Comparison of ENCODE assay signal across 26 cellular contexts in the genomic region with DNA sequence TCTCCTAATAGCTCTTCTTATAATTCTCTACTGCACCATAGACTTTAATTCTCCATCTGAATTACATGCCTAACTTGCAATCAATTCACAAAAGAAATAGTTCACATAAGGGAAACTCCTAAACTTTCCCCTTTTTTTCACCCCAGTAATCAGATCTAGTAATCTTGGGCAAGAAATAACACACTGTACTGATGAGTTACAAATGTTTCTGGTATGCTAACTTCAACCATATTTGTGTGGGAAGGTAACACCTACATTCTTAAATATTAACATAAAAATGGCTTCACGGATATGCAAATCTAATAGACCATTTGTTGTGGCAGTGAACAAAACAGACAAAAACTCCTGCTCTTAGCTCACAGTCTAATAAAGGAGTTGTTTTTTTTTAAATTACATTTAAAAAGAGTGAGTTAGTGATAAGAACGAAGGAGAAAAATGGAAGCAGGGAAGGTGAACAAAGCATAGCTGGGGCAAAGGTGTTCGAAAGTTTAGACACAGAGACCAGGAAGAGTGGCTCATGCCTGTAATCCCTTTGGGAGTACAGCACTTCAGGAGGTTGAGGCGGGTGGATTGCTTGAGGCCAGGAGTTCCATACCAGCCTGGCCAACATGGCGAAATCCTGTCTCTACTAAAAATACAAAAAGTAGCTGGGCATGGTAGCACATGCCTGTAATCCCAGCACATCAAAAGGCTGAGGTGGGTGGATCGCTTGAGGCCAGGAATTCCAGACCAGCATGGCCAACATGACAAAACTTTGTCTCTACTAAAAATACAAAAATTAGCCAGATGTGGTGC. TPM values are rescaled to one million over a fixed set of nuclear protein-coding genes. Genes with fewer than 3 reads are reported as not detected.
DNase-seq lines count a peak whose midpoint lies in the region; ATAC-seq, FAIRE-seq and TF ChIP-seq lines count a peak whose summit lies in the region.
"Had no signal": no experiment of that assay in that cellular context is flagged by ENCODE, and none has a peak within 500 bp of the region (broad histone marks: within the 10 kb centered on the region; RNA-seq: fewer than 3 reads in every experiment).

No MANE protein-coding gene starts in this region.

- H3K4me1 ChIP-seq in RWPE2 (ENCODE audit: insufficient read depth, poor library complexity, severe bottlenecking): peaks cover 10% of the 10 kb centered on the region
- H3K4me1 ChIP-seq: A549, gastroesophageal sphincter, sigmoid colon had no signal

- H3K27ac Mint-ChIP-seq in nephron: peak overlapping the region in 2 of 3 experiments; percentile 34 to 64
- H3K27ac Mint-ChIP-seq in activated CD4-positive, alpha-beta T cell treated with anti-CD3 and anti-CD28 coated beads, Interleukin-2, amount 10 ng/mL, durations not matched to agents 24 days and 14 days: no peak overlapping the region
- H3K27ac Mint-ChIP-seq: activated CD8-positive, alpha-beta memory T cell treated with anti-CD3 and anti-CD28 coated beads, Interleukin-2, amount 10 ng/mL, durations not matched to agents 7 days and 5 days; activated naive CD8-positive, alpha-beta T cell treated with anti-CD3 and anti-CD28 coated beads for 36 hours; naive thymus-derived CD8-positive, alpha-beta T cell had no signal

- H3K9me3 ChIP-seq in RWPE2 (ENCODE audit: severe bottlenecking): peaks cover 3% of the 10 kb centered on the region
- H3K9me3 ChIP-seq: A549, BLaER1, gastroesophageal sphincter, sigmoid colon had no signal

- no peak overlapping the region for H3K4me3 ChIP-seq in RWPE2 (ENCODE audit: severe bottlenecking)
- H3K4me3 ChIP-seq: A549, BLaER1, gastroesophageal sphincter, sigmoid colon had no signal

- H3K36me3 ChIP-seq in RWPE2 (ENCODE audit: low read depth): peaks cover 16% of the 10 kb centered on the region
- H3K36me3 ChIP-seq: BLaER1, brain microvascular endothelial cell, sigmoid colon had no signal

- H3K36me3 Mint-ChIP-seq in nephron (ENCODE audit: low read depth): no peaks in the 10 kb centered on the region
- no peaks in the 10 kb centered on the region for H3K36me3 Mint-ChIP-seq in activated CD4-positive, alpha-beta T cell treated with anti-CD3 and anti-CD28 coated beads, Interleukin-2, amount 10 ng/mL, durations not matched to agents 24 days and 14 days (ENCODE audit: low read depth)
- H3K36me3 Mint-ChIP-seq: activated CD8-positive, alpha-beta memory T cell treated with anti-CD3 and anti-CD28 coated beads, Interleukin-2, amount 10 ng/mL, durations not matched to agents 7 days and 5 days; activated naive CD8-positive, alpha-beta T cell treated with anti-CD3 and anti-CD28 coated beads for 36 hours had no signal

- no peak for FAIRE-seq in RCC 7860 (lab: Jason Lieb, UNC)
- FAIRE-seq: A549, HTR-8/SVneo had no signal

- no peak overlapping the region for H3K4me3 Mint-ChIP-seq in nephron
- H3K4me3 Mint-ChIP-seq in activated CD4-positive, alpha-beta T cell treated with anti-CD3 and anti-CD28 coated beads, Interleukin-2, amount 10 ng/mL, durations not matched to agents 24 days and 14 days: no peak overlapping the region
- H3K4me3 Mint-ChIP-seq: activated CD8-positive, alpha-beta memory T cell treated with anti-CD3 and anti-CD28 coated beads, Interleukin-2, amount 10 ng/mL, durations not matched to agents 7 days and 5 days; activated naive CD8-positive, alpha-beta T cell treated with anti-CD3 and anti-CD28 coated beads for 36 hours had no signal

- TF ChIP-seq CTCF in RWPE2 (IDR thresholded peaks at IDR 0.05; ENCODE audit: poor library complexity, severe bottlenecking) (no peak), nephron (IDR thresholded peaks at IDR 0.05; ENCODE audit: unreplicated experiment in 3 of 3) (no peak)

- ATAC-seq in RWPE2 (ENCODE audit: low read depth): peak; percentile 78
- no peak for ATAC-seq in sciatic nerve
- ATAC-seq: A549; activated CD8-positive, alpha-beta memory T cell treated with anti-CD3 and anti-CD28 coated beads, Interleukin-2, amount 10 ng/mL, durations not matched to agents 7 days and 5 days; gastroesophageal sphincter; naive thymus-derived CD8-positive, alpha-beta T cell had no signal

- H3K9me3 Mint-ChIP-seq in nephron: no peaks in the 10 kb centered on the region
- H3K9me3 Mint-ChIP-seq in activated CD4-positive, alpha-beta T cell treated with anti-CD3 and anti-CD28 coated beads, Interleukin-2, amount 10 ng/mL, durations not matched to agents 24 days and 14 days: no peaks in the 10 kb centered on the region
- H3K9me3 Mint-ChIP-seq: activated naive CD8-positive, alpha-beta T cell treated with anti-CD3 and anti-CD28 coated beads for 36 hours; naive thymus-derived CD8-positive, alpha-beta T cell had no signal

- H3K4me1 Mint-ChIP-seq in nephron: peaks cover 6% of the 10 kb centered on the region
- no peaks in the 10 kb centered on the region for H3K4me1 Mint-ChIP-seq in activated CD4-positive, alpha-beta T cell treated with anti-CD3 and anti-CD28 coated beads, Interleukin-2, amount 10 ng/mL, durations not matched to agents 24 days and 14 days
- H3K4me1 Mint-ChIP-seq: activated CD8-positive, alpha-beta memory T cell treated with anti-CD3 and anti-CD28 coated beads, Interleukin-2, amount 10 ng/mL, durations not matched to agents 7 days and 5 days; activated naive CD8-positive, alpha-beta T cell treated with anti-CD3 and anti-CD28 coated beads for 36 hours; naive thymus-derived CD8-positive, alpha-beta T cell had no signal

- H3K27me3 ChIP-seq in RWPE2 (ENCODE audit: insufficient read depth, poor library complexity, severe bottlenecking): no peaks in the 10 kb centered on the region
- H3K27me3 ChIP-seq: BLaER1, brain microvascular endothelial cell, gastroesophageal sphincter, sigmoid colon had no signal

- intact Hi-C loops in sciatic nerve (cut with DNase I): no loop called here
- intact Hi-C loops in activated CD4-positive, alpha-beta T cell treated with anti-CD3 and anti-CD28 coated beads, Interleukin-2, amount 10 ng/mL, durations not matched to agents 24 days and 14 days (cut with micrococcal nuclease): no loop called here

- no peaks in the 10 kb centered on the region for H3K27me3 Mint-ChIP-seq in nephron (ENCODE audit: low read depth)
- peaks cover 7% of the 10 kb centered on the region for H3K27me3 Mint-ChIP-seq in activated CD4-positive, alpha-beta T cell treated with anti-CD3 and anti-CD28 coated beads, Interleukin-2, amount 10 ng/mL, durations not matched to agents 24 days and 14 days
- H3K27me3 Mint-ChIP-seq: activated naive CD8-positive, alpha-beta T cell treated with anti-CD3 and anti-CD28 coated beads for 36 hours had no signal

- DNase-seq in ELF-1 (ENCODE audit: low read depth, low spot score) (peak; percentile 20), RWPE2 (ENCODE audit: low spot score) (no peak), epithelial cell of prostate (ENCODE audit: low read depth, low spot score) (no peak), NCI-H526 treated with DMSO at 0.1 percent for 48 hours (lab: John Stamatoyannopoulos, UW) (no peak), RCC 7860 (ENCODE audit: low spot score) (no peak), sciatic nerve (ENCODE audit: low spot score) (no peak)
- DNase-seq in activated CD4-positive, alpha-beta T cell treated with anti-CD3 and anti-CD28 coated beads, Interleukin-2, amount 10 ng/mL, durations not matched to agents 24 days and 14 days: no peak
- DNase-seq: activated CD4-positive, alpha-beta T cell treated with anti-CD3 and anti-CD28 coated beads for 48 hours; activated CD8-positive, alpha-beta memory T cell treated with anti-CD3 and anti-CD28 coated beads, Interleukin-2, amount 10 ng/mL, durations not matched to agents 7 days and 5 days; activated naive CD8-positive, alpha-beta T cell treated with anti-CD3 and anti-CD28 coated beads for 36 hours; brain microvascular endothelial cell; dermis blood vessel endothelial cell; GOT3; left cardiac atrium; naive thymus-derived CD8-positive, alpha-beta T cell; NCI-H1417 treated with DMSO at 0.1 percent for 48 hours; NCI-H748 treated with DMSO at 0.1 percent for 48 hours; OCI-M1; sigmoid colon; T-helper 1 cell had no signal

- H3K27ac ChIP-seq in RWPE2 (ENCODE audit: poor library complexity, severe bottlenecking): peak overlapping the region; percentile 34
- H3K27ac ChIP-seq in epithelial cell of prostate: peak overlapping the region; percentile 67
- H3K27ac ChIP-seq: A549, BLaER1, brain microvascular endothelial cell, gastroesophageal sphincter, parathyroid adenoma, sigmoid colon had no signal

RNA-seq across cellular contexts. Expression of gene CMTM3, which starts 34.8 kb away (rescaled TPM):
- 44.5 TPM for total RNA-seq in sciatic nerve
- total RNA-seq in activated CD4-positive, alpha-beta T cell treated with anti-CD3 and anti-CD28 coated beads, Interleukin-2, amount 10 ng/mL, durations not matched to agents 24 days and 14 days: 95.6 and 100 TPM in 2 replicates

RNA-seq across cellular contexts. Expression of gene CMTM4, which starts 57.3 kb away (rescaled TPM):
- 17.8 TPM for total RNA-seq in sciatic nerve
- 3.5 and 5.0 TPM in 2 replicates for total RNA-seq in activated CD4-positive, alpha-beta T cell treated with anti-CD3 and anti-CD28 coated beads, Interleukin-2, amount 10 ng/mL, durations not matched to agents 24 days and 14 days
